23 cellular contexts compared by ENCODE assay signal in the genomic region with DNA sequence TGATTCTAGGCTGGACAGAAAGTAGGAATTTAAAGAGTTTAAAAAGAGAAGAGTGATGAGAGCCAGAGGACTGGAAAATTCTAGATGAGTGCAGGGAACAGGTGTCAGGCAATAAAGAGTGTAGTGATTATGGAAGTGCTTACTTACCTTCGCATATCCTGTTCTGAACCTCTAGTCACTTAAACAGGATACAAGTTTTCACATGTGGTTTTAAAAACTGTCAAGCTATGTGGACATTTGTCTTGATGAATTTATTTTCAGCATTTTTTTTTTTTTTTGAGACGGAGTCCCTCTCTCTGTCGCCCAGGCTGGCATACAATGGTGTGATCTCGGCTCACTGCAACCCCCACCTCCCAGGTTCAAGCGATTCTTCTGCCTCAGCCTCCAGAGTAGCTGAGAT. TPM values are rescaled to one million over a fixed set of nuclear protein-coding genes. Genes with fewer than 3 reads are reported as not detected.
DNase-seq lines count a peak whose midpoint lies in the region; ATAC-seq, FAIRE-seq and TF ChIP-seq lines count a peak whose summit lies in the region.
"Had no signal": no experiment of that assay in that cellular context is flagged by ENCODE, and none has a peak within 500 bp of the region (broad histone marks: within the 10 kb centered on the region; RNA-seq: fewer than 3 reads in every experiment).

No MANE protein-coding gene starts in this region.

- CTCF ChIA-PET in GM12878 (lab: Yijun Ruan, JAX): interaction anchor here (0.6 to 1.5 kb wide), 2 partner anchors 8 to 15 kb away, joined by 4 read pairs; no protein-coding TSS in a partner anchor
- CTCF ChIA-PET in CD4-positive, alpha-beta memory T cell (lab: Charles Lee; ENCODE audit: partially characterized antibody): interaction anchor here (0.7 kb wide), 1 partner anchor 72 kb away, joined by 3 read pairs; no protein-coding TSS in a partner anchor

- H3K27ac Mint-ChIP-seq in CD4-positive, alpha-beta memory T cell: no peak overlapping the region
- H3K27ac Mint-ChIP-seq: GM23338, IgD-negative memory B cell had no signal

- no peak for TF ChIP-seq CTCF in GM12865 (IDR thresholded peaks at IDR 0.05; ENCODE audit: insufficient read depth, low read depth, low read length, missing control alignments)
- no peak for TF ChIP-seq CTCF in GM12878 (IDR thresholded peaks at IDR 0.05 in 2 of 3, conservative IDR thresholded peaks at IDR 0.05 in 1 of 3; ENCODE audit: control insufficient read depth in 2 of 3, extremely low read depth in 1 of 3, insufficient read depth in 1 of 3, low read depth in 3 of 3, low read length in 3 of 3)

- BruUV-seq in GM12878 (replicated peaks; lab: Mats Ljungman, UMichigan): no TSS peak

- no peak for FAIRE-seq in GM12878 (lab: Jason Lieb, UNC)

- no peaks in the 10 kb centered on the region for H3K4me1 ChIP-seq in GM12878 (ENCODE audit: control insufficient read depth, insufficient read depth, low read length)
- no peaks in the 10 kb centered on the region for H3K4me1 ChIP-seq in CD4-positive, alpha-beta memory T cell (ENCODE audit: insufficient read depth, low read length)
- H3K4me1 ChIP-seq: BE2C, Peyer's patch, SJCRH30 had no signal

- peak; percentile 50 for DNase-seq in GM12865 (ENCODE audit: low read depth)
- DNase-seq in GM12878 (ENCODE audit: low read depth, low spot score): peak; percentile 1
- no peak for DNase-seq in HT-29 (ENCODE audit: low spot score)
- DNase-seq in stimulated activated CD4-positive, alpha-beta T cell treated with anti-CD3 and anti-CD28 coated beads, Interleukin-15, amount 100 ng/mL, for 24 hours: no peak
- no peak for DNase-seq in CD4-positive, alpha-beta memory T cell
- DNase-seq: BE2C, COR-L47, DMS79, Kasumi-1, MG63, NCI-H1048, NCI-H1436, NCI-H1930, NCI-H345, NCI-H774, Peyer's patch, SJCRH30 had no signal

- H3K36me3 ChIP-seq in GM12878 (ENCODE audit: control insufficient read depth in 2 of 2, insufficient read depth in 2 of 2, low read length in 1 of 2): no peaks in the 10 kb centered on the region
- no peaks in the 10 kb centered on the region for H3K36me3 ChIP-seq in CD4-positive, alpha-beta memory T cell (ENCODE audit: insufficient read depth, low read length)
- H3K36me3 ChIP-seq: BE2C, MG63, SJCRH30 had no signal

- no peak overlapping the region for H3K4me3 ChIP-seq in GM12865 (ENCODE audit: low read depth, low read length)
- no peak overlapping the region for H3K4me3 ChIP-seq in GM12878
- H3K4me3 ChIP-seq in CD4-positive, alpha-beta memory T cell (ENCODE audit: low read length in 2 of 2): no peak overlapping the region
- H3K4me3 ChIP-seq: GM23338, MG63, Peyer's patch, SJCRH30 had no signal

- H3K9me3 Mint-ChIP-seq in CD4-positive, alpha-beta memory T cell: no peaks in the 10 kb centered on the region
- H3K9me3 Mint-ChIP-seq: GM23338, IgD-negative memory B cell had no signal

- intact Hi-C loops in GM12878 (cut with micrococcal nuclease; ENCODE audit: unreplicated experiment): no loop called here
- intact Hi-C loops in CD4-positive, alpha-beta memory T cell (cut with micrococcal nuclease): no loop called here

- TF ChIP-seq EP300 in GM12878 (IDR thresholded peaks at IDR 0.05; ENCODE audit: borderline replicate concordance in 1 of 2, control insufficient read depth in 1 of 2, low read depth in 2 of 2, low read length in 2 of 2): no peak

- H3K36me3 Mint-ChIP-seq in CD4-positive, alpha-beta memory T cell: peaks cover 22 to 45% of the 10 kb centered on the region in 2 donors

- 94% methylated on average over 5 of the region's 5 CpGs for WGBS in GM12878 (ENCODE audit: insufficient coverage, insufficient replicate concordance, low lambda C conversion rate, missing lambda C conversion rate)

- POLR2A ChIA-PET in GM12878 (lab: Charles Lee): interaction anchor here (0.6 kb wide), 1 partner anchor 179 kb away, joined by 3 read pairs; no protein-coding TSS in a partner anchor
- POLR2A ChIA-PET in CD4-positive, alpha-beta memory T cell (lab: Charles Lee; ENCODE audit: partially characterized antibody): interaction anchor here (0.6 kb wide), 1 partner anchor 9 kb away, joined by 4 read pairs; no protein-coding TSS in a partner anchor

- TF ChIP-seq POLR2A in GM12878 (IDR thresholded peaks at IDR 0.05; ENCODE audit: low read depth, low read length): no peak

- TF ChIP-seq RAD21 in GM12878 (IDR thresholded peaks at IDR 0.05; ENCODE audit: insufficient read depth, low read depth, low read length): no peak

- H3K4me1 Mint-ChIP-seq in CD4-positive, alpha-beta memory T cell: no peaks in the 10 kb centered on the region
- H3K4me1 Mint-ChIP-seq: GM23338, IgD-negative memory B cell had no signal

- ATAC-seq in HG03175 (IDR thresholded peaks at IDR 0.05; ENCODE audit: unreplicated experiment): peak; percentile 71
- peak; percentile 65 for ATAC-seq in GM12878
- no peak for ATAC-seq in HG03432 (IDR thresholded peaks at IDR 0.05; ENCODE audit: unreplicated experiment)
- ATAC-seq: GM23338, HCT116 had no signal

- H3K4me2 ChIP-seq in GM12878 (ENCODE audit: control insufficient read depth, insufficient read depth): no peak overlapping the region
- H3K4me2 ChIP-seq: GM23338 had no signal

- RAD21 ChIA-PET in GM12878 (lab: Charles Lee; ENCODE audit: unreplicated experiment): no interaction called here

- SMC1A ChIA-PET in GM12878 (lab: Charles Lee; ENCODE audit: uncharacterized antibody, unreplicated experiment): no interaction called here

- no peaks in the 10 kb centered on the region for H3K79me2 ChIP-seq in GM12878 (ENCODE audit: control insufficient read depth, insufficient read depth, low read length)

- H3K4me3 Mint-ChIP-seq in CD4-positive, alpha-beta memory T cell: no peak overlapping the region
- H3K4me3 Mint-ChIP-seq: GM23338, IgD-negative memory B cell had no signal

- H3K9me3 ChIP-seq in GM12878 (replicated peaks; ENCODE audit: control insufficient read depth, insufficient read depth, low read length): no peaks in the 10 kb centered on the region
- no peaks in the 10 kb centered on the region for H3K9me3 ChIP-seq in CD4-positive, alpha-beta memory T cell (ENCODE audit: control insufficient read depth in 1 of 2, low read length in 2 of 2)
- H3K9me3 ChIP-seq: BE2C, MG63, Peyer's patch, SJCRH30 had no signal

- H3K27ac ChIP-seq in GM12878 (ENCODE audit: control insufficient read depth, insufficient read depth) (no peak overlapping the region), layer of hippocampus (ENCODE audit: low read depth, low read length) (peak overlapping the region; percentile 21)
- no peak overlapping the region for H3K27ac ChIP-seq in CD4-positive, alpha-beta memory T cell (ENCODE audit: low read depth, low read length)
- H3K27ac ChIP-seq: SJCRH30 had no signal

- H3K9ac ChIP-seq in GM12878 (ENCODE audit: control insufficient read depth, insufficient read depth, low read length): no peak overlapping the region

- in situ Hi-C loops in GM12878 (cut with MboI): no loop called here

- no peaks in the 10 kb centered on the region for H4K20me1 ChIP-seq in GM12878 (ENCODE audit: control insufficient read depth, insufficient read depth)

- no peak overlapping the region for H2AFZ ChIP-seq in GM12878 (ENCODE audit: control insufficient read depth, low read depth, low read length)
- H2AFZ ChIP-seq: GM23338 had no signal

- H3K27me3 Mint-ChIP-seq in CD4-positive, alpha-beta memory T cell: no peaks in the 10 kb centered on the region
- H3K27me3 Mint-ChIP-seq: IgD-negative memory B cell had no signal

- no peaks in the 10 kb centered on the region for H3K27me3 ChIP-seq in GM12878 (replicated peaks in 1 of 2; ENCODE audit: control insufficient read depth in 2 of 2, insufficient read depth in 2 of 2, low read length in 1 of 2)
- H3K27me3 ChIP-seq in layer of hippocampus (ENCODE audit: control insufficient read depth, insufficient read depth, low read length): no peaks in the 10 kb centered on the region
- no peaks in the 10 kb centered on the region for H3K27me3 ChIP-seq in CD4-positive, alpha-beta memory T cell (ENCODE audit: insufficient read depth, low read length)
- H3K27me3 ChIP-seq: BE2C, MG63, Peyer's patch, SJCRH30 had no signal

TF ChIP-seq in GM12878, 131 proteins besides CTCF, POLR2A, EP300 and RAD21:
- TF ChIP-seq MTA2 (IDR thresholded peaks at IDR 0.05; ENCODE audit: low read depth) (peak; percentile 48; the same call in 1 of the 2 replicates), CHD1 (IDR thresholded peaks at IDR 0.05; ENCODE audit: low read depth, low read length) (no peak), ATF7 (IDR thresholded peaks at IDR 0.05; ENCODE audit: low read depth) (0 out of 2 replicates have a peak, but pooled peaks have one; percentile 11), NRF1 (conservative IDR thresholded peaks at IDR 0.05; ENCODE audit: low read depth, low read length) (no peak), ASH2L (IDR thresholded peaks at IDR 0.05; ENCODE audit: borderline replicate concordance, low read depth) (no peak), RUNX3 (IDR thresholded peaks at IDR 0.05; ENCODE audit: low read length) (0 out of 2 replicates have a peak, but pooled peaks have one; percentile 33), BACH1 (IDR thresholded peaks at IDR 0.05; ENCODE audit: borderline replicate concordance) (no peak), IKZF2 (IDR thresholded peaks at IDR 0.05) (peak; percentile 28 to 56; a peak in 2 of 4 replicates), DPF2 (IDR thresholded peaks at IDR 0.05) (no peak)

RNA-seq across cellular contexts. Expression of a gene that starts 34.3 kb away (rescaled TPM):
- total RNA-seq in GM12878 (2013; cell fraction: nucleolus; rRNA removed): not detected in 2 replicates
- total RNA-seq in GM12878 (2014; rRNA removed): 0.16 and 0.34 TPM in 2 replicates
- 0.09 and 0.18 TPM in 2 replicates for total RNA-seq in GM12878 (2014; rRNA removed; fragmentation: Illumina TruSeq; extraction: Trizol)
- 0.11 and 0.56 TPM in 2 replicates for total RNA-seq in GM12878 (2021)
- 0.49 TPM for polyA plus RNA-seq in GM12878 (2011; ENCODE audit: low read depth)
- 0.03 and 0.06 TPM in 2 replicates for polyA plus RNA-seq in GM12878 (2011; rRNA removed)
- 0.03 and 0.07 TPM in 2 replicates for polyA plus RNA-seq in GM12878 (2011; cell fraction: cytosol; rRNA removed)
- polyA plus RNA-seq in GM12878 (2011; cell fraction: nucleus; rRNA removed): not detected in 2 replicates
- polyA plus RNA-seq in GM12878 (2012): 0.45 and 0.49 TPM in 2 replicates
- 0.18 TPM in 1 of 2 replicates, not detected in the other for polyA plus RNA-seq in GM12878 (2014; fragmentation: Illumina TruSeq; extraction: Trizol)
- polyA plus RNA-seq in GM12878 (2014; fragmentation: Nextera tagmentation; extraction: Ambion mirVana): 1 to 10 TPM in 1 of 2 experiments, under 1 TPM in 1; 0.61 to 1.6 TPM
- 0.49 and 0.80 TPM in 2 replicates for polyA plus RNA-seq in GM12878 (2014; rRNA removed)
- polyA plus RNA-seq in GM12878 (2016; fragmentation: Nextera tagmentation; extraction: Ambion mirVana): under 1 TPM; 0.17 to 0.32 TPM
- not detected in 2 replicates for polyA minus RNA-seq in GM12878 (2011; rRNA and poly(A)+ RNA removed)
- polyA minus RNA-seq in GM12878 (2011; cell fraction: cytosol; rRNA and poly(A)+ RNA removed): not detected in 2 replicates
- not detected in 2 replicates for polyA minus RNA-seq in GM12878 (2011; cell fraction: nucleus; rRNA and poly(A)+ RNA removed)
- total RNA-seq in HT-29 (2014; rRNA removed; shearing (Covaris generic)): 3.9 and 5.3 TPM in 2 replicates
- not detected for total RNA-seq in CD4-positive, alpha-beta memory T cell
- not detected for polyA plus RNA-seq in CD4-positive, alpha-beta memory T cell

Comparison
In these comparisons a context has a peak if more than half of its experiments do, and no peak if none do; other contexts are left out.
1. DNase-seq: peak in GM12865 (single experiment) and GM12878 (single experiment); none in HT-29 (single experiment), stimulated activated CD4-positive, alpha-beta T cell treated with anti-CD3 and anti-CD28 coated beads, Interleukin-15, amount 100 ng/mL, for 24 hours (single experiment) and CD4-positive, alpha-beta memory T cell (0 of 5).